17 cellular contexts compared by ENCODE assay signal in the genomic region with DNA sequence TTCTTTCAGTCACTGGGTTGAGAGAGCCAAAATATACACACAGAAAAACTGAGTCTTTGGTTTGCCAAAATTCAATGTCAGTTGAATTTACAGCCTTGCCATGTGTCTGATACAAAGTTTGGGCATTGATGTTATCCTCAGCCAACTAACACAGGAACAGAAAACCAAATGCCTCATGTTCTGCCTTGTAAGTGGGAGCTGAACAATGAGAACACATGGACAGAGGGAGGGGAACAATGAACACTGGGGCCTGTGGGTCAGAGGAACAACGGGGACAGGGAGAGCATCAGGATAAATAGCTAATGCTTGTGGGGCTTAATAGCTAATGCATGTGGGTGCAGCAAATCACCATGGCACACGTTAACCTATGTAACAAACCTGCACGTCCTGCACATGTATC.
"Had no signal": no experiment of that assay in that cellular context is flagged by ENCODE, and none has a peak within 500 bp of the region (broad histone marks: within the 10 kb centered on the region; RNA-seq: fewer than 3 reads in every experiment).

No MANE protein-coding gene starts in this region.

- H3K27me3 Mint-ChIP-seq: progenitor cell of endocrine pancreas had no signal

- H3K4me1 Mint-ChIP-seq: naive thymus-derived CD4-positive, alpha-beta T cell had no signal

- H3K4me1 ChIP-seq: adrenal gland, gastrocnemius medialis, right atrium auricular region, transverse colon had no signal

- H3K36me3 Mint-ChIP-seq: naive thymus-derived CD4-positive, alpha-beta T cell had no signal

- H3K4me3 Mint-ChIP-seq: naive thymus-derived CD4-positive, alpha-beta T cell had no signal

- H3K27ac Mint-ChIP-seq: activated naive CD4-positive, alpha-beta T cell treated with anti-CD3 and anti-CD28 coated beads, Interleukin-2, amount 50 U/mL, for 72 hours; naive thymus-derived CD4-positive, alpha-beta T cell; progenitor cell of endocrine pancreas had no signal

- H3K9me3 Mint-ChIP-seq: activated naive CD4-positive, alpha-beta T cell treated with anti-CD3 and anti-CD28 coated beads, Interleukin-2, amount 50 U/mL, for 72 hours had no signal

- ATAC-seq: activated naive CD4-positive, alpha-beta T cell treated with anti-CD3 and anti-CD28 coated beads, Interleukin-2, amount 50 U/mL, for 72 hours; gastrocnemius medialis; naive thymus-derived CD4-positive, alpha-beta T cell had no signal

- H3K36me3 ChIP-seq: adrenal gland, gastrocnemius medialis, neutrophil, right atrium auricular region, transverse colon had no signal

- DNase-seq: activated CD4-positive, alpha-beta T cell treated with anti-CD3 and anti-CD28 coated beads, Interleukin-2, amount 50 U/mL, for 4 hours; activated gamma-delta T cell; adrenal gland; gastrocnemius medialis; mammary epithelial cell; naive thymus-derived CD4-positive, alpha-beta T cell; stimulated activated CD4-positive, alpha-beta T cell treated with anti-CD3 and anti-CD28 coated beads, Interleukin-12 subunit alpha, Interleukin-12 subunit beta, amount 100 ng/mL, for 4 hours; stimulated activated CD4-positive, alpha-beta T cell treated with anti-CD3 and anti-CD28 coated beads, Interleukin-1b, Interleukin-23, amount 100 ng/mL, for 48 hours; stimulated activated CD8-positive, alpha-beta memory T cell treated with anti-CD3 and anti-CD28 coated beads, Interleukin-4, amount 100 ng/mL, for 48 hours; stimulated activated naive CD4-positive, alpha-beta T cell; SW 1271; T-helper 2 cell; transverse colon had no signal

- H3K9me3 ChIP-seq: adrenal gland, gastrocnemius medialis, neutrophil, right atrium auricular region, transverse colon had no signal

- H3K27ac ChIP-seq: adrenal gland, gastrocnemius medialis, neutrophil, right atrium auricular region, transverse colon had no signal

- H3K4me3 ChIP-seq: adrenal gland, gastrocnemius medialis, right atrium auricular region, transverse colon had no signal

- H3K27me3 ChIP-seq: adrenal gland, gastrocnemius medialis, neutrophil, right atrium auricular region, transverse colon had no signal
